In the genomic region with DNA sequence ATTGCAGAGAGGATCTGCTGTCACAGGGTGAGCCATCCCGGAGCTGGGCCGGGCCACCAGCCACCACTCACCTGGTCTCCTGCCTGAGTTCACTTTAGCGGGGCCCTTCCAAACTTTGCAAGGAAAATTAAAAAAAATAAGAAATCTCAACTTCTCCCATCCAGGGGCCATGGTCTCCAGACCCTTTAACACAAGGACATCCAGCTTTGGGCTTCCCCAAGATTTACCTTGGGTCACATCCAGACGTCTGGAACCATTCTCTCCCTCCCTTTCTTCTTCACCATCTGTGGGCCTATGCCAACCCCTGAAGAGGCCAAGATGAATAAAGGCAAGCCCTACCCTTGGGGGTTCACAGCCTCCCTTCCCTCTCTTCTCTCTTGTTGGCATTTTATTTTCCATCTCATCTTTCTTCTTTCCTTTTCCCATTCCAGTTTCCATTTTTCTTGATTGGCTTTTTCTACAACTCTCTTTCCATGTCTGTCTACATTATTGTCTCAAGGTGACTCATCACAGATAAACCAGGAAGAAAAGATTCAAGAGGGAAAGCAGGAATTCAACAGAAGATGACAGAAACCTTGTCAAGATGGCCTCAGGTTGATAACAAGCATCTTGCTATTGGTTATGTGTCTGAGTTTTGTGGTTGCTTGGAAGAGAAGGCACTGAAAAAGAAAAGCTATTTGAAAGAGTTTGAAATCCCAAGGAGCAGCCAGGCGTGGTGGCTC, we compare ENCODE assay signal across 26 cellular contexts. TPM values are rescaled to one million over a fixed set of nuclear protein-coding genes. Genes with fewer than 3 reads are reported as not detected.
DNase-seq lines count a peak whose midpoint lies in the region; ATAC-seq and TF ChIP-seq lines count a peak whose summit lies in the region.
"Had no signal": no experiment of that assay in that cellular context is flagged by ENCODE, and none has a peak within 500 bp of the region (broad histone marks: within the 10 kb centered on the region; RNA-seq: fewer than 3 reads in every experiment).

No MANE protein-coding gene starts in this region.

- DNase-seq in cardiac septum (ENCODE audit: low spot score) (peak; percentile 24), Right ventricle myocardium inferior (ENCODE audit: missing footprints) (no peak), colonic mucosa (peak; percentile 1), osteoblast (ENCODE audit: insufficient read length, low spot score, missing footprints) (no peak), uterus (peak; percentile 8 to 13), spleen (no peak), NCI-H446 treated with DMSO at 0.1 percent for 48 hours (lab: John Stamatoyannopoulos, UW) (no peak)
- DNase-seq: activated CD4-positive, alpha-beta T cell treated with anti-CD3 and anti-CD28 coated beads, Interleukin-2, amount 50 U/mL, for 48 hours; activated CD4-positive, CD25-positive, alpha-beta regulatory T cell; activated gamma-delta T cell; brain microvascular endothelial cell; effector memory CD8-positive, alpha-beta T cell; foreskin melanocyte; GF-D8; mesendoderm; NCI-H2029 treated with DMSO at 0.1 percent for 48 hours; NCI-H526 treated with DMSO at 0.1 percent for 48 hours; small intestine had no signal

- H3K9me3 ChIP-seq in colonic mucosa = no peaks in the 10 kb centered on the region
- no peaks in the 10 kb centered on the region for H3K9me3 ChIP-seq in osteoblast (ENCODE audit: low read depth, low read length)
- H3K9me3 ChIP-seq in uterus = no peaks in the 10 kb centered on the region
- no peaks in the 10 kb centered on the region for H3K9me3 ChIP-seq in spleen
- H3K9me3 ChIP-seq: neutrophil, SJSA1, upper lobe of left lung had no signal

- intact Hi-C loops in cardiac septum (cut with DNase I) = loop anchor here (2.0 to 5.0 kb wide), 2 partner anchors 76 to 130 kb away; no protein-coding TSS in a partner anchor
- intact Hi-C loops in Right ventricle myocardium inferior (cut with DNase I) = loop anchor here (1.0 to 2.0 kb wide), 2 partner anchors 76 to 130 kb away; no protein-coding TSS in a partner anchor
- intact Hi-C loops in colonic mucosa (cut with DNase I) = loop anchor here (2.0 kb wide), 1 partner anchor 76 kb away; no protein-coding TSS in a partner anchor
- intact Hi-C loops in uterus (cut with DNase I; ENCODE audit: low total_unique reads) = no loop called here
- intact Hi-C loops in spleen (cut with DNase I; ENCODE audit: low total_unique reads) = loop anchor here (5.0 to 10.0 kb wide), 2 partner anchors 75 to 138 kb away; no protein-coding TSS in a partner anchor

- TF ChIP-seq POLR2A in uterus (IDR thresholded peaks at IDR 0.05) (no peak), spleen (IDR thresholded peaks at IDR 0.05) (no peak)

- no peaks in the 10 kb centered on the region for H3K36me3 ChIP-seq in colonic mucosa
- peaks cover 85% of the 10 kb centered on the region for H3K36me3 ChIP-seq in osteoblast (ENCODE audit: insufficient read depth, low read length)
- no peaks in the 10 kb centered on the region for H3K36me3 ChIP-seq in uterus
- H3K36me3 ChIP-seq in spleen = no peaks in the 10 kb centered on the region
- H3K36me3 ChIP-seq: BLaER1, HAP-1, neutrophil, SJSA1, upper lobe of left lung had no signal

- H3K79me2 ChIP-seq in osteoblast (ENCODE audit: insufficient read depth, low read length) = peaks cover 56% of the 10 kb centered on the region

- peaks cover 66% of the 10 kb centered on the region for H4K20me1 ChIP-seq in osteoblast (ENCODE audit: insufficient read depth, low read length)
- H4K20me1 ChIP-seq: BLaER1 had no signal

- no peak for TF ChIP-seq CTCF in colonic mucosa (IDR thresholded peaks at IDR 0.05)
- no peak for TF ChIP-seq CTCF in osteoblast (IDR thresholded peaks at IDR 0.05; ENCODE audit: extremely low read depth, low read depth, low read length)
- no peak for TF ChIP-seq CTCF in uterus (IDR thresholded peaks at IDR 0.05)
- TF ChIP-seq CTCF in spleen (IDR thresholded peaks at IDR 0.05 in 8 of 11, conservative IDR thresholded peaks at IDR 0.05 in 3 of 11) = no peak

- ATAC-seq in Right ventricle myocardium inferior = no peak
- ATAC-seq in HG02759 (IDR thresholded peaks at IDR 0.05; ENCODE audit: unreplicated experiment) = no peak
- ATAC-seq: effector memory CD8-positive, alpha-beta T cell; Panc1 had no signal

- 90 to 98% (median 93%) methylated on average over 5 of the region's 5 CpGs for WGBS in spleen, 5 donors

- H2AFZ ChIP-seq in osteoblast (ENCODE audit: low read length) = no peak overlapping the region

- no peak overlapping the region for H3K27ac ChIP-seq in colonic mucosa
- H3K27ac ChIP-seq in osteoblast (ENCODE audit: low read depth, low read length) = peak overlapping the region; percentile 24
- H3K27ac ChIP-seq in uterus = peak overlapping the region; percentile 78 to 84
- no peak overlapping the region for H3K27ac ChIP-seq in spleen
- H3K27ac ChIP-seq: BLaER1, brain microvascular endothelial cell, KMS-11, neutrophil, SJSA1, upper lobe of left lung had no signal

- H3K9ac ChIP-seq in colonic mucosa (ENCODE audit: low read depth in 2 of 2, low read length in 2 of 2) = no peak overlapping the region
- H3K9ac ChIP-seq: BLaER1, KMS-11 had no signal

- H3K27me3 ChIP-seq in colonic mucosa (no peaks in the 10 kb centered on the region), osteoblast (ENCODE audit: insufficient read depth, low read length) (no peaks in the 10 kb centered on the region), uterus (no peaks in the 10 kb centered on the region), spleen (replicated peaks in 1 of 7) (peaks cover 0 to 12% (median 0%) of the 10 kb centered on the region in 7 donors)
- H3K27me3 ChIP-seq: BLaER1, brain microvascular endothelial cell, SJSA1, upper lobe of left lung had no signal

- no peaks in the 10 kb centered on the region for H3K4me1 ChIP-seq in colonic mucosa
- peaks cover 42% of the 10 kb centered on the region for H3K4me1 ChIP-seq in osteoblast (ENCODE audit: insufficient read depth, low read length)
- no peaks in the 10 kb centered on the region for H3K4me1 ChIP-seq in uterus
- peaks cover 0 to 7% (median 0%) of the 10 kb centered on the region in 6 donors for H3K4me1 ChIP-seq in spleen
- H3K4me1 ChIP-seq: HAP-1, upper lobe of left lung had no signal

- no peak overlapping the region for H3K4me2 ChIP-seq in osteoblast (ENCODE audit: insufficient read depth, low read length)
- H3K4me2 ChIP-seq: BLaER1, KMS-11 had no signal

- H3K4me3 ChIP-seq in colonic mucosa (no peak overlapping the region), osteoblast (ENCODE audit: insufficient read depth, low read length) (no peak overlapping the region), uterus (no peak overlapping the region), spleen (no peak overlapping the region)
- H3K4me3 ChIP-seq: BLaER1, HAP-1, SJSA1, upper lobe of left lung had no signal

RNA-seq across cellular contexts. Expression of gene ITGA11, which starts 49.5 kb away (rescaled TPM):
- total RNA-seq in cardiac septum (9.3 TPM), Right ventricle myocardium inferior (32.6 TPM), colonic mucosa (1 to 10 TPM; 2.4 to 4.1 TPM), osteoblast (567 and 697 TPM in 2 replicates), uterus (100 to 1,000 TPM in 1 of 4 donors, 10 to 100 TPM in 3; 37.3 to 106 (median 61.1) TPM), spleen (10 to 100 TPM in 1 of 7 donors, 1 to 10 TPM in 6; 4.7 to 17.2 (median 7.2) TPM)
- polyA plus RNA-seq in spleen = 1 to 10 TPM in 1 of 3 donors, under 1 TPM in 2; 0.27 to 1.1 (median 0.37) TPM

Comparison
In these comparisons a context has a peak if more than half of its experiments do, and no peak if none do; other contexts are left out.
1. DNase-seq: peak in cardiac septum (single experiment), colonic mucosa (single experiment) and uterus (2 of 2); none in Right ventricle myocardium inferior (single experiment), osteoblast (single experiment), spleen (single experiment) and NCI-H446 treated with DMSO at 0.1 percent for 48 hours (single experiment).
2. H3K27ac ChIP-seq: peak in osteoblast (single experiment) and uterus (2 of 2); none in colonic mucosa (single experiment) and spleen (0 of 8).